In genomic region chr6:125264476-125264875, GRCh38 we compare ENCODE assay signal across 35 cellular contexts.
"Had no signal": no experiment of that assay in that cellular context is flagged by ENCODE, and none has a peak within 500 bp of the region (broad histone marks: within the 10 kb centered on the region; RNA-seq: fewer than 3 reads in every experiment).

No MANE protein-coding gene starts in this region.

- H3K36me3 ChIP-seq: adrenal gland, gastroesophageal sphincter had no signal

- H3K4me3 Mint-ChIP-seq: activated CD4-positive, alpha-beta memory T cell treated with anti-CD3 and anti-CD28 coated beads for 36 hours; activated CD4-positive, alpha-beta T cell treated with anti-CD3 and anti-CD28 coated beads for 36 hours; activated CD4-positive, alpha-beta T cell treated with anti-CD3 and anti-CD28 coated beads, Interleukin-2, amount 10 ng/mL, durations not matched to agents 24 days and 14 days; activated CD8-positive, alpha-beta memory T cell treated with anti-CD3 and anti-CD28 coated beads, Interleukin-2, amount 10 ng/mL, durations not matched to agents 7 days and 5 days; activated CD8-positive, alpha-beta T cell treated with anti-CD3 and anti-CD28 coated beads, Interleukin-2, amount 10 ng/mL, durations not matched to agents 7 days and 5 days; activated naive CD4-positive, alpha-beta T cell treated with anti-CD3 and anti-CD28 coated beads for 36 hours; activated naive CD4-positive, alpha-beta T cell treated with anti-CD3 and anti-CD28 coated beads, Interleukin-2, amount 50 U/mL, for 24 hours; activated naive CD8-positive, alpha-beta T cell treated with anti-CD3 and anti-CD28 coated beads for 36 hours; activated naive CD8-positive, alpha-beta T cell treated with anti-CD3 and anti-CD28 coated beads, Interleukin-2, amount 50 U/mL, for 24 hours; activated T-helper 1 cell treated with anti-CD3 and anti-CD28 coated beads, Interleukin-12 subunit alpha, Interleukin-12 subunit beta, Interleukin-2, Interleukin-4 antibody, amounts not matched to agents 30 ng/mL and 10 ng/mL and 1 ng/mL, durations not matched to agents 14 hours and 24 hours and 36 hours; T-cell; T-helper 17 cell; T-helper 2 cell treated with Interferon-gamma antibody and Interleukin-4, amounts not matched to agents 5 μg/mL and 100 μg/mL, for 36 hours had no signal

- H3K9me3 Mint-ChIP-seq: activated CD4-positive, alpha-beta memory T cell treated with anti-CD3 and anti-CD28 coated beads for 36 hours; activated CD4-positive, alpha-beta T cell treated with anti-CD3 and anti-CD28 coated beads, Interleukin-2, amount 10 ng/mL, durations not matched to agents 24 days and 14 days; activated naive CD4-positive, alpha-beta T cell treated with anti-CD3 and anti-CD28 coated beads for 36 hours; activated naive CD4-positive, alpha-beta T cell treated with anti-CD3 and anti-CD28 coated beads, Interleukin-2, amount 50 U/mL, for 24 hours; activated naive CD8-positive, alpha-beta T cell treated with anti-CD3 and anti-CD28 coated beads for 36 hours; activated naive CD8-positive, alpha-beta T cell treated with anti-CD3 and anti-CD28 coated beads, Interleukin-2, amount 50 U/mL, for 24 hours; activated T-helper 1 cell treated with anti-CD3 and anti-CD28 coated beads, Interleukin-12 subunit alpha, Interleukin-12 subunit beta, Interleukin-2, Interleukin-4 antibody, amounts not matched to agents 30 ng/mL and 10 ng/mL and 1 ng/mL, durations not matched to agents 14 hours and 24 hours and 36 hours; activated T-helper 2 cell treated with anti-CD3 and anti-CD28 coated beads, Interferon-gamma antibody, Interleukin-2, Interleukin-4, amounts not matched to agents 10 μg/mL and 5 μg/mL and 100 μg/mL, durations not matched to agents 14 hours and 24 hours and 36 hours; effector memory CD8-positive, alpha-beta T cell; T-cell; T-helper 2 cell treated with Interferon-gamma antibody and Interleukin-4, amounts not matched to agents 5 μg/mL and 100 μg/mL, for 36 hours had no signal

- H3K27ac Mint-ChIP-seq: activated CD4-positive, alpha-beta memory T cell treated with anti-CD3 and anti-CD28 coated beads for 36 hours; activated CD4-positive, alpha-beta T cell treated with anti-CD3 and anti-CD28 coated beads for 36 hours; activated CD4-positive, alpha-beta T cell treated with anti-CD3 and anti-CD28 coated beads, Interleukin-2, amount 10 ng/mL, durations not matched to agents 24 days and 14 days; activated CD8-positive, alpha-beta memory T cell treated with anti-CD3 and anti-CD28 coated beads, Interleukin-2, amount 10 ng/mL, durations not matched to agents 7 days and 5 days; activated CD8-positive, alpha-beta T cell treated with anti-CD3 and anti-CD28 coated beads, Interleukin-2, amount 10 ng/mL, durations not matched to agents 7 days and 5 days; activated naive CD4-positive, alpha-beta T cell treated with anti-CD3 and anti-CD28 coated beads for 36 hours; activated naive CD4-positive, alpha-beta T cell treated with anti-CD3 and anti-CD28 coated beads, Interleukin-2, amount 50 U/mL, for 24 hours; activated naive CD8-positive, alpha-beta T cell treated with anti-CD3 and anti-CD28 coated beads for 36 hours; activated naive CD8-positive, alpha-beta T cell treated with anti-CD3 and anti-CD28 coated beads, Interleukin-2, amount 50 U/mL, for 24 hours; activated T-helper 1 cell treated with anti-CD3 and anti-CD28 coated beads, Interleukin-12 subunit alpha, Interleukin-12 subunit beta, Interleukin-2, Interleukin-4 antibody, amounts not matched to agents 30 ng/mL and 10 ng/mL and 1 ng/mL, durations not matched to agents 14 hours and 24 hours and 36 hours; activated T-helper 2 cell treated with anti-CD3 and anti-CD28 coated beads, Interferon-gamma antibody, Interleukin-2, Interleukin-4, amounts not matched to agents 10 μg/mL and 5 μg/mL and 100 μg/mL, durations not matched to agents 14 hours and 24 hours and 36 hours; T-cell; T-helper 17 cell; T-helper 2 cell treated with Interferon-gamma antibody and Interleukin-4, amounts not matched to agents 5 μg/mL and 100 μg/mL, for 36 hours had no signal

- H3K36me3 Mint-ChIP-seq: activated CD4-positive, alpha-beta memory T cell treated with anti-CD3 and anti-CD28 coated beads for 36 hours; activated CD8-positive, alpha-beta memory T cell treated with anti-CD3 and anti-CD28 coated beads, Interleukin-2, amount 10 ng/mL, durations not matched to agents 7 days and 5 days; activated naive CD4-positive, alpha-beta T cell treated with anti-CD3 and anti-CD28 coated beads, Interleukin-2, amount 50 U/mL, for 24 hours; T-cell had no signal

- DNase-seq: activated CD4-positive, alpha-beta memory T cell treated with anti-CD3 and anti-CD28 coated beads for 36 hours; activated CD4-positive, alpha-beta T cell treated with anti-CD3 and anti-CD28 coated beads for 36 hours; activated CD4-positive, alpha-beta T cell treated with anti-CD3 and anti-CD28 coated beads, Interleukin-2, amount 10 ng/mL, durations not matched to agents 24 days and 14 days; activated CD4-positive, CD25-positive, alpha-beta regulatory T cell; activated CD4-positive, CD25-positive, alpha-beta regulatory T cell treated with anti-CD3 and anti-CD28 coated beads, Interleukin-2, amount 50 U/mL, for 72 hours; activated CD8-positive, alpha-beta memory T cell treated with anti-CD3 and anti-CD28 coated beads, Interleukin-2, amount 10 ng/mL, durations not matched to agents 7 days and 5 days; activated CD8-positive, alpha-beta memory T cell treated with anti-CD3 and anti-CD28 coated beads, Interleukin-2, amount 50 U/mL, for 4 hours; activated CD8-positive, alpha-beta T cell treated with anti-CD3 and anti-CD28 coated beads, Interleukin-2, amount 10 ng/mL, durations not matched to agents 7 days and 5 days; activated effector memory CD4-positive, alpha-beta T cell treated with anti-CD3 and anti-CD28 coated beads, Interleukin-2, amount 50 U/mL, for 16 hours; activated naive CD4-positive, alpha-beta T cell treated with anti-CD3 and anti-CD28 coated beads for 36 hours; activated naive CD8-positive, alpha-beta T cell treated with anti-CD3 and anti-CD28 coated beads for 36 hours; activated naive CD8-positive, alpha-beta T cell treated with anti-CD3 and anti-CD28 coated beads, Interleukin-2, amount 50 U/mL, for 24 hours; activated T-cell treated with anti-CD3 and anti-CD28 coated beads, Interleukin-2, amount 50 U/mL, for 1 hour; activated T-cell treated with anti-CD3 and anti-CD28 coated beads, Interleukin-2, amount 50 U/mL, for 48 hours; adrenal gland; amygdala; aorta; body of pancreas; caudate nucleus; cortex of kidney; dermis blood vessel endothelial cell; effector CD4-positive, alpha-beta T cell; effector memory CD8-positive, alpha-beta T cell; esophagus squamous epithelium; foreskin melanocyte; SW 1271; T-cell; T-helper 17 cell; T1000 had no signal

- ATAC-seq: activated CD4-positive, alpha-beta T cell treated with anti-CD3 and anti-CD28 coated beads for 36 hours; activated CD8-positive, alpha-beta memory T cell treated with anti-CD3 and anti-CD28 coated beads, Interleukin-2, amount 10 ng/mL, durations not matched to agents 7 days and 5 days; activated CD8-positive, alpha-beta T cell treated with anti-CD3 and anti-CD28 coated beads, Interleukin-2, amount 10 ng/mL, durations not matched to agents 7 days and 5 days; activated naive CD8-positive, alpha-beta T cell treated with anti-CD3 and anti-CD28 coated beads, Interleukin-2, amount 50 U/mL, for 24 hours; body of pancreas; effector memory CD8-positive, alpha-beta T cell; gastroesophageal sphincter; T-cell; T-helper 17 cell had no signal

- H3K27ac ChIP-seq: adrenal gland, body of pancreas, epithelial cell of prostate, esophagus squamous epithelium, gastroesophageal sphincter had no signal

- H3K4me1 ChIP-seq: body of pancreas had no signal

- H3K9me3 ChIP-seq: adrenal gland, body of pancreas, esophagus squamous epithelium, gastroesophageal sphincter had no signal

- H3K4me3 ChIP-seq: adrenal gland, body of pancreas, esophagus squamous epithelium, gastroesophageal sphincter had no signal

- H3K27me3 ChIP-seq: adrenal gland, body of pancreas, esophagus squamous epithelium, gastroesophageal sphincter had no signal

- H3K27me3 Mint-ChIP-seq: activated CD4-positive, alpha-beta memory T cell treated with anti-CD3 and anti-CD28 coated beads for 36 hours; activated CD4-positive, alpha-beta T cell treated with anti-CD3 and anti-CD28 coated beads for 36 hours; activated CD4-positive, alpha-beta T cell treated with anti-CD3 and anti-CD28 coated beads, Interleukin-2, amount 10 ng/mL, durations not matched to agents 24 days and 14 days; activated CD8-positive, alpha-beta memory T cell treated with anti-CD3 and anti-CD28 coated beads, Interleukin-2, amount 10 ng/mL, durations not matched to agents 7 days and 5 days; activated naive CD4-positive, alpha-beta T cell treated with anti-CD3 and anti-CD28 coated beads, Interleukin-2, amount 50 U/mL, for 24 hours; activated naive CD8-positive, alpha-beta T cell treated with anti-CD3 and anti-CD28 coated beads for 36 hours; activated naive CD8-positive, alpha-beta T cell treated with anti-CD3 and anti-CD28 coated beads, Interleukin-2, amount 50 U/mL, for 24 hours; effector memory CD8-positive, alpha-beta T cell; T-cell; T-helper 17 cell had no signal

- H3K4me1 Mint-ChIP-seq: activated CD4-positive, alpha-beta T cell treated with anti-CD3 and anti-CD28 coated beads for 36 hours; activated CD4-positive, alpha-beta T cell treated with anti-CD3 and anti-CD28 coated beads, Interleukin-2, amount 10 ng/mL, durations not matched to agents 24 days and 14 days; activated naive CD4-positive, alpha-beta T cell treated with anti-CD3 and anti-CD28 coated beads, Interleukin-2, amount 50 U/mL, for 24 hours; activated naive CD8-positive, alpha-beta T cell treated with anti-CD3 and anti-CD28 coated beads, Interleukin-2, amount 50 U/mL, for 24 hours; T-cell; T-helper 17 cell had no signal
